Comparison of ENCODE assay signal across 20 cellular contexts in genomic region chr19:29593869-29594268, GRCh38. TPM values are rescaled to one million over a fixed set of nuclear protein-coding genes. Genes with fewer than 3 reads are reported as not detected.
A peak's percentile ranks its signal among the peaks of the same experiment; 100 is the strongest.
DNase-seq lines count a peak whose midpoint lies in the region; ATAC-seq, FAIRE-seq and TF ChIP-seq lines count a peak whose summit lies in the region.
"Had no signal": no experiment of that assay in that cellular context is flagged by ENCODE, and none has a peak within 500 bp of the region (broad histone marks: within the 10 kb centered on the region; RNA-seq: fewer than 3 reads in every experiment).

No MANE protein-coding gene starts in this region.

- H3K79me2 ChIP-seq in HepG2 (ENCODE audit: insufficient read depth, low read length): no peaks in the 10 kb centered on the region
- H3K79me2 ChIP-seq in H1 (ENCODE audit: control insufficient read depth in 1 of 2, insufficient read depth in 2 of 2, low read length in 2 of 2): no peaks in the 10 kb centered on the region

- H4K20me1 ChIP-seq in HepG2 (ENCODE audit: insufficient read depth, low read length): no peaks in the 10 kb centered on the region
- no peaks in the 10 kb centered on the region for H4K20me1 ChIP-seq in H1 (replicated peaks in 1 of 2; ENCODE audit: control insufficient read depth in 1 of 2, insufficient read depth in 2 of 2, low read length in 2 of 2)

- H4K91ac ChIP-seq in H1 (replicated peaks; ENCODE audit: insufficient read length, low read length): no peak overlapping the region

- no peak overlapping the region for H2BK120ac ChIP-seq in H1 (replicated peaks; ENCODE audit: low read depth, low read length)

- H3K14ac ChIP-seq in H1 (ENCODE audit: insufficient read length): no peak overlapping the region

- H2BK15ac ChIP-seq in H1 (ENCODE audit: low read length): 0 out of 2 replicates have a peak overlapping the region, but pooled peaks have one; percentile 29

- H2AFZ ChIP-seq in HepG2 (ENCODE audit: low read length): no peak overlapping the region
- H2AFZ ChIP-seq in H1 (ENCODE audit: low read length): no peak overlapping the region
- H2AFZ ChIP-seq: GM23248 had no signal

- no peaks in the 10 kb centered on the region for H3K36me3 ChIP-seq in HepG2 (replicated peaks in 1 of 2; ENCODE audit: control insufficient read depth in 1 of 2, insufficient read depth in 2 of 2, low read length in 2 of 2)
- no peaks in the 10 kb centered on the region for H3K36me3 ChIP-seq in right lobe of liver
- H3K36me3 ChIP-seq in H1 (ENCODE audit: control insufficient read depth in 2 of 4, insufficient read depth in 4 of 4, low read length in 3 of 4): no peaks in the 10 kb centered on the region

- no peak overlapping the region for H3K23ac ChIP-seq in H1 (ENCODE audit: insufficient read length)

- ATAC-seq in HepG2 (no peak), right lobe of liver (no peak)
- ATAC-seq: GM12878, HCT116 had no signal

- intact Hi-C loops in HepG2 (cut with micrococcal nuclease; ENCODE audit: unreplicated experiment): no loop called here
- intact Hi-C loops in right lobe of liver (cut with DNase I): no loop called here

- H3K4me2 ChIP-seq in HepG2 (ENCODE audit: low read depth, low read length): no peak overlapping the region
- H3K4me2 ChIP-seq in H1 (ENCODE audit: insufficient read depth in 1 of 2, low read depth in 2 of 2, low read length in 2 of 2): no peak overlapping the region

- no peak overlapping the region for H3K4me3 ChIP-seq in HepG2 (replicated peaks in 1 of 3; ENCODE audit: insufficient read depth in 1 of 3, low read depth in 2 of 3, low read length in 3 of 3)
- H3K4me3 ChIP-seq in right lobe of liver: no peak overlapping the region
- no peak overlapping the region for H3K4me3 ChIP-seq in H1 (ENCODE audit: extremely low read depth in 1 of 4, insufficient read depth in 2 of 4, low read depth in 3 of 4, low read length in 4 of 4)
- H3K4me3 ChIP-seq in foreskin fibroblast (ENCODE audit: low read depth in 1 of 2, low read length in 2 of 2): no peak overlapping the region
- H3K4me3 ChIP-seq: GM12878, GM23248 had no signal

- TF ChIP-seq RAD21 in HepG2 (CRISPR knock-in tag; IDR thresholded peaks at IDR 0.05): no peak
- no peak for TF ChIP-seq RAD21 in H1 (IDR thresholded peaks at IDR 0.05 in 1 of 2, conservative IDR thresholded peaks at IDR 0.05 in 1 of 2; ENCODE audit: low read depth in 2 of 2, low read length in 2 of 2)

- H4K5ac ChIP-seq in H1 (ENCODE audit: insufficient read length, low read depth, low read length): no peak overlapping the region

- H3K27me3 ChIP-seq in HepG2 (ENCODE audit: control insufficient read depth in 1 of 2, insufficient read depth in 2 of 2, low read length in 2 of 2) (peaks cover 0 to 29% of the 10 kb centered on the region in 2 experiments; a peak in 4 of 5 replicates), right lobe of liver (no peaks in the 10 kb centered on the region), H1 (replicated peaks in 1 of 4; ENCODE audit: control insufficient read depth in 3 of 4, extremely low read depth in 1 of 4, insufficient read depth in 3 of 4, low read length in 3 of 4) (peaks cover 0 to 4% (median 1%) of the 10 kb centered on the region in 4 experiments; a peak in 5 of 7 replicates)

- H2BK20ac ChIP-seq in H1 (ENCODE audit: low read length): no peak overlapping the region

- in situ Hi-C loops in HepG2 (cut with HindIII; ENCODE audit: extremely low pct_ligation_motif_present, low pct_unique_long_range_greater_than_20kb): no loop called here

- no peak overlapping the region for H2AK5ac ChIP-seq in H1 (ENCODE audit: low read depth, low read length)

- H2BK12ac ChIP-seq in H1 (ENCODE audit: low read depth, low read length): 0 out of 2 replicates have a peak overlapping the region, but pooled peaks have one; percentile 3

- 43% methylated on average over 6 of the region's 6 CpGs for WGBS in HepG2 (ENCODE audit: low lambda C conversion rate)
- 27% methylated on average over 3 of the region's 6 CpGs for WGBS in right lobe of liver (ENCODE audit: insufficient coverage, low coverage, low lambda C conversion rate, missing lambda C conversion rate)
- 89% methylated on average over 6 of the region's 6 CpGs; no CpG with 5 or more reads in 1 of the 2 experiments for WGBS in H1 (ENCODE audit: extremely low coverage in 1 of 2, insufficient coverage in 1 of 2, insufficient read length in 1 of 2, insufficient replicate concordance in 2 of 2, low coverage in 1 of 2, low lambda C conversion rate in 2 of 2, missing lambda C conversion rate in 1 of 2), 2 experiments

- no peaks in the 10 kb centered on the region for H3K23me2 ChIP-seq in H1 (ENCODE audit: low read depth, low read length)

- H3K9ac ChIP-seq in HepG2 (ENCODE audit: insufficient read depth, low read depth, low read length): no peak overlapping the region
- H3K9ac ChIP-seq in H1 (replicated peaks in 1 of 4; ENCODE audit: extremely low read depth in 1 of 4, low read depth in 3 of 4, low read length in 3 of 4): no peak overlapping the region
- H3K9ac ChIP-seq: GM23248 had no signal

- BruUV-seq in HepG2 (replicated peaks; lab: Mats Ljungman, UMichigan): no TSS peak

- H4K8ac ChIP-seq in H1 (ENCODE audit: extremely low read depth, insufficient read depth, low read length): no peak overlapping the region

- no peak for TF ChIP-seq EP300 in HepG2 (IDR thresholded peaks at IDR 0.05; ENCODE audit: low read depth in 2 of 2, low read length in 2 of 2)
- no peak for TF ChIP-seq EP300 in HepG2 (CRISPR knock-in tag; IDR thresholded peaks at IDR 0.05; ENCODE audit: borderline replicate concordance)
- TF ChIP-seq EP300 in H1 (IDR thresholded peaks at IDR 0.05; ENCODE audit: borderline replicate concordance in 1 of 2, low read depth in 2 of 2, low read length in 2 of 2): no peak

- H3K56ac ChIP-seq in H1 (replicated peaks; ENCODE audit: insufficient read length, low read depth, low read length): no peak overlapping the region

- no peak overlapping the region for H2BK5ac ChIP-seq in H1 (ENCODE audit: low read depth, low read length)

- H3K4ac ChIP-seq in H1 (replicated peaks; ENCODE audit: insufficient read length, low read depth, low read length): no peak overlapping the region

- DNase-seq in HepG2 (ENCODE audit: low spot score) (no peak), right lobe of liver (no peak), H1 (ENCODE audit: low read depth in 1 of 2, low spot score in 2 of 2) (no peak), urothelium cell line (ENCODE audit: low spot score) (no peak), foreskin fibroblast (no peak), DMS153 (lab: John Stamatoyannopoulos, UW) (no peak)
- DNase-seq: 8988T; C1 segment of cervical spinal cord; Calu3; CD4-positive, alpha-beta memory T cell; COR-L47; DMS79; EL; GDM1; GM23248; H9; HFFc6 had no signal

- FAIRE-seq in HepG2 (lab: Jason Lieb, UNC) (no peak), H1 (lab: Jason Lieb, UNC) (no peak), urothelium cell line (lab: Jason Lieb, UNC) (peak; percentile 85)
- FAIRE-seq: GM12878, GM19239 had no signal

- no peak for TF ChIP-seq CTCF in HepG2 (CRISPR knock-in tag; IDR thresholded peaks at IDR 0.05)
- no peak for TF ChIP-seq CTCF in right lobe of liver (IDR thresholded peaks at IDR 0.05)
- TF ChIP-seq CTCF in H1 (IDR thresholded peaks at IDR 0.05; ENCODE audit: control extremely low read depth in 1 of 3, insufficient read depth in 1 of 3, low read depth in 1 of 3, low read length in 3 of 3): no peak
- TF ChIP-seq CTCF in foreskin fibroblast (IDR thresholded peaks at IDR 0.05; ENCODE audit: low read depth, low read length): no peak

- H3K27ac ChIP-seq in HepG2 (ENCODE audit: extremely low read length, insufficient read depth, low read length) (no peak overlapping the region), right lobe of liver (no peak overlapping the region), H1 (ENCODE audit: low read depth, low read length) (no peak overlapping the region)
- H3K27ac ChIP-seq: GM23248 had no signal

- CTCF ChIA-PET in HepG2 (lab: Yijun Ruan, JAX; ENCODE audit: low intra/inter-chr PET ratio, low total read pairs): no interaction called here
- CTCF ChIA-PET in H1 (lab: Charles Lee; ENCODE audit: partially characterized antibody): interaction anchor here (1.1 to 7.1 kb wide), 4 partner anchors 18 to 333 kb away, joined by 3 to 42 read pairs (median 5); no protein-coding TSS in a partner anchor

- POLR2A ChIA-PET in HepG2 (lab: Yijun Ruan, JAX) (no interaction called here), H1 (lab: Charles Lee; ENCODE audit: partially characterized antibody) (no interaction called here)

- no peak for TF ChIP-seq POLR2A in HepG2 (IDR thresholded peaks at IDR 0.05; ENCODE audit: insufficient read depth in 1 of 2, low read depth in 2 of 2, low read length in 2 of 2)
- TF ChIP-seq POLR2A in right lobe of liver (IDR thresholded peaks at IDR 0.05): no peak
- TF ChIP-seq POLR2A in H1 (IDR thresholded peaks at IDR 0.05; ENCODE audit: control extremely low read depth in 1 of 2, low read depth in 2 of 2, low read length in 2 of 2): no peak

- H3K79me1 ChIP-seq in H1 (ENCODE audit: low read depth, low read length): no peaks in the 10 kb centered on the region

- H3K9me3 ChIP-seq in HepG2 (ENCODE audit: low read length): no peaks in the 10 kb centered on the region
- no peaks in the 10 kb centered on the region for H3K9me3 ChIP-seq in right lobe of liver
- H3K9me3 ChIP-seq in H1 (ENCODE audit: insufficient read depth in 2 of 2, low read depth in 1 of 2, low read length in 1 of 2): no peaks in the 10 kb centered on the region

- H3K4me1 ChIP-seq in HepG2 (ENCODE audit: insufficient read depth, low read length) (no peaks in the 10 kb centered on the region), right lobe of liver (no peaks in the 10 kb centered on the region), H1 (replicated peaks in 1 of 4; ENCODE audit: control insufficient read depth in 3 of 4, insufficient read depth in 4 of 4, low read length in 3 of 4) (peaks cover 3 to 15% (median 13%) of the 10 kb centered on the region in 4 experiments; a peak in 6 of 7 replicates)

- no peak overlapping the region for H3K18ac ChIP-seq in H1 (ENCODE audit: extremely low read depth, low read length)

RNA-seq across cellular contexts. Expression of gene POP4, which starts 12.2 kb away (rescaled TPM):
- total RNA-seq in HepG2 (2016; rRNA removed; fragmentation: Illumina TruSeq; extraction: Trizol) (84.0 and 120 TPM in 2 replicates), right lobe of liver (10 to 100 TPM; 28.5 to 58.5 (median 34.8) TPM)
- 26.0 and 27.8 TPM in 2 replicates for total RNA-seq in HepG2 (2016; cell fraction: cytosol; rRNA removed; fragmentation: Illumina TruSeq; extraction: Trizol; ENCODE audit: low read depth)
- total RNA-seq in HepG2 (2016; cell fraction: insoluble cytoplasmic fraction; rRNA removed; fragmentation: Illumina TruSeq; extraction: Trizol): 84.6 and 128 TPM in 2 replicates
- total RNA-seq in HepG2 (2016; cell fraction: membrane; rRNA removed; fragmentation: Illumina TruSeq; extraction: Trizol): 37.0 and 39.3 TPM in 2 replicates
- 39.0 and 42.5 TPM in 2 replicates for total RNA-seq in HepG2 (2016; cell fraction: nucleus; rRNA removed; fragmentation: Illumina TruSeq; extraction: Trizol)
- polyA plus RNA-seq in HepG2 (2011; rRNA removed) (29.4 and 32.2 TPM in 2 replicates), H1 (2011; rRNA removed) (22.8 and 29.1 TPM in 2 replicates)
- 22.5 and 24.9 TPM in 2 replicates for polyA plus RNA-seq in HepG2 (2011; cell fraction: cytosol; rRNA removed)
- polyA plus RNA-seq in HepG2 (2011; cell fraction: nucleus; rRNA removed): 46.3 and 51.2 TPM in 2 replicates
- 24.1 and 24.4 TPM in 2 replicates for polyA plus RNA-seq in HepG2 (2012)
- polyA plus RNA-seq in HepG2 (2016; cell fraction: cytosol; fragmentation: Illumina TruSeq; extraction: Trizol; ENCODE audit: low read depth): 25.5 and 26.4 TPM in 2 replicates
- polyA plus RNA-seq in HepG2 (2016; cell fraction: insoluble cytoplasmic fraction; fragmentation: Illumina TruSeq; extraction: Trizol; ENCODE audit: low read depth): 117 and 122 TPM in 2 replicates
- 29.0 and 32.5 TPM in 2 replicates for polyA plus RNA-seq in HepG2 (2016; cell fraction: membrane; fragmentation: Illumina TruSeq; extraction: Trizol; ENCODE audit: low read depth)
- 58.8 and 67.0 TPM in 2 replicates for polyA plus RNA-seq in HepG2 (2016; cell fraction: nucleus; fragmentation: Illumina TruSeq; extraction: Trizol; ENCODE audit: insufficient read depth, low read depth)
- 23.6 and 67.1 TPM in 2 replicates for polyA minus RNA-seq in HepG2 (2011; rRNA and poly(A)+ RNA removed; ENCODE audit: low replicate concordance)
- 16.8 and 23.0 TPM in 2 replicates for polyA minus RNA-seq in HepG2 (2011; cell fraction: cytosol; rRNA and poly(A)+ RNA removed)
- 45.1 and 53.7 TPM in 2 replicates for polyA minus RNA-seq in HepG2 (2011; cell fraction: nucleus; rRNA and poly(A)+ RNA removed)
- 38.0 and 41.5 TPM in 2 replicates for total RNA-seq in H1 (2021; fragmentation: NEBNext Ultra II Directional; extraction: Animal tissue kit (Norgen Biotek cat#: 25700))
- 36.0 TPM for polyA plus RNA-seq in H1 (2011; cell fraction: cytosol; rRNA removed)
- polyA plus RNA-seq in H1 (2011; cell fraction: nucleus; rRNA removed): 35.2 TPM
- polyA plus RNA-seq in H1 (2012, experiment 1 of 2): 28.3 to 36.0 TPM (median 33.8 TPM) in 4 replicates
- 21.5 TPM for polyA plus RNA-seq in H1 (2012, experiment 2 of 2)
- 49.0 TPM for polyA plus RNA-seq in H1 (2013, experiment 1 of 2)
- polyA plus RNA-seq in H1 (2013, experiment 2 of 2): 48.9 TPM
- polyA minus RNA-seq in H1 (2011; rRNA and poly(A)+ RNA removed): 25.6 and 43.4 TPM in 2 replicates
- 21.2 TPM for polyA minus RNA-seq in H1 (2011; cell fraction: cytosol; rRNA and poly(A)+ RNA removed)
- polyA minus RNA-seq in H1 (2011; cell fraction: nucleus; rRNA and poly(A)+ RNA removed): 48.4 TPM
